In the genomic region with DNA sequence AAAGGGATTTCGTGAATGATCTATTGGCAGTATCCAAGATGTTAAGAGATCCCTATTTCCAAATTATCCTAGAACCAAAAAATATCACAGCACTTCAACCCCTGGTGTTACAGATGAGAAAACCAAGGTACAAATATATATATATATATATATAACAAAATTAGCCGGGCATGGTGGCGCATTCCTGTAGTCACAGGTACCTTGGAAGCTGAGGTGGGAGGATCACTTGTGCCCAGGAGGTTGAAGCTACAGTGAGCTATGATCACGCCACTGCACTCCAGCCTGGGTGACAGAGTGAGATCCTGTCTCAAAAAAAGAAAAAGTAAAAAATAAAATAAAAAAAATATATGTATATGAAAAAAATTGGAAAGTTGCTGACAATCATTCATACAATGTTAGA, we compare ENCODE assay signal across 8 cellular contexts. TPM values are rescaled to one million over a fixed set of nuclear protein-coding genes. Genes with fewer than 3 reads are reported as not detected.
DNase-seq lines count a peak whose midpoint lies in the region; ATAC-seq, FAIRE-seq and TF ChIP-seq lines count a peak whose summit lies in the region.

No MANE protein-coding gene starts in this region.

- H3K4me3 Mint-ChIP-seq in activated T-cell treated with anti-CD3 and anti-CD28 coated beads, Interleukin-2, amount 50 U/mL, for 72 hours, result peak overlapping the region; percentile 98 to 99
- H3K4me3 Mint-ChIP-seq in astrocyte (ENCODE audit: unreplicated experiment), result peak overlapping the region; percentile 93
- H3K4me3 Mint-ChIP-seq in memory B cell, result peak overlapping the region; percentile 96

- H3K9me3 ChIP-seq in astrocyte (ENCODE audit: insufficient read depth, low read depth, low read length), result no peaks in the 10 kb centered on the region
- no peaks in the 10 kb centered on the region for H3K9me3 ChIP-seq in thyroid gland

- H2AFZ ChIP-seq in astrocyte (ENCODE audit: low read depth, low read length), result peak overlapping the region; percentile 100

- TF ChIP-seq POLR2A in thyroid gland (IDR thresholded peaks at IDR 0.05), result no peak

- no peak for FAIRE-seq in astrocyte (lab: Jason Lieb, UNC)

- H3K36me3 Mint-ChIP-seq in activated T-cell treated with anti-CD3 and anti-CD28 coated beads, Interleukin-2, amount 50 U/mL, for 72 hours (ENCODE audit: insufficient read depth in 2 of 2), result no peaks in the 10 kb centered on the region
- H3K36me3 Mint-ChIP-seq in astrocyte (ENCODE audit: low read depth, unreplicated experiment) (no peaks in the 10 kb centered on the region), memory B cell (peaks cover 7% of the 10 kb centered on the region)

- no peak for ATAC-seq in activated T-cell treated with anti-CD3 and anti-CD28 coated beads, Interleukin-2, amount 50 U/mL, for 72 hours (replicated peaks in 1 of 2)
- ATAC-seq in memory B cell (ENCODE audit: low read depth) (no peak), GM19324 (IDR thresholded peaks at IDR 0.05; ENCODE audit: low FRiP score, unreplicated experiment) (no peak)

- peak overlapping the region; percentile 94 for H3K4me2 ChIP-seq in astrocyte (ENCODE audit: low read length)

- 48 to 50% methylated on average over 4 of the region's 4 CpGs for WGBS in thyroid gland, 2 donors

- H3K4me3 ChIP-seq in astrocyte (ENCODE audit: insufficient read depth, low read depth, low read length) (peak overlapping the region; percentile 98), thyroid gland (replicated peaks in 1 of 3) (no peak overlapping the region)

- peaks cover 68% of the 10 kb centered on the region for H3K4me1 Mint-ChIP-seq in activated T-cell treated with anti-CD3 and anti-CD28 coated beads, Interleukin-2, amount 50 U/mL, for 72 hours (ENCODE audit: low read depth)
- H3K4me1 Mint-ChIP-seq in astrocyte (ENCODE audit: low read depth, unreplicated experiment) (no peaks in the 10 kb centered on the region), memory B cell (peaks cover 33% of the 10 kb centered on the region)

- peak overlapping the region; percentile 99 for H3K9ac ChIP-seq in astrocyte (ENCODE audit: low read length)

- no peaks in the 10 kb centered on the region for H4K20me1 ChIP-seq in astrocyte (ENCODE audit: insufficient read depth, low read length)

- H3K27me3 Mint-ChIP-seq in activated T-cell treated with anti-CD3 and anti-CD28 coated beads, Interleukin-2, amount 50 U/mL, for 72 hours (ENCODE audit: low read depth), result no peaks in the 10 kb centered on the region
- H3K27me3 Mint-ChIP-seq in astrocyte (ENCODE audit: low read depth, unreplicated experiment) (peaks cover 29% of the 10 kb centered on the region), memory B cell (no peaks in the 10 kb centered on the region)

- DNase-seq in activated T-cell treated with anti-CD3 and anti-CD28 coated beads, Interleukin-2, amount 50 U/mL, for 72 hours, result no peak
- DNase-seq in activated T-cell treated with anti-CD3 and anti-CD28 coated beads for 4 hours (no peak), astrocyte (ENCODE audit: low read depth) (no peak), memory B cell (ENCODE audit: low spot score in 2 of 2) (no peak), thyroid gland (no peak), cerebellar nuclear complex (lab: John Stamatoyannopoulos, UW) (no peak), GM03348 (ENCODE audit: low spot score) (no peak)

- TF ChIP-seq CTCF in astrocyte (IDR thresholded peaks at IDR 0.05; ENCODE audit: insufficient read depth, low read depth, low read length) (no peak), thyroid gland (IDR thresholded peaks at IDR 0.05) (no peak)

- peak overlapping the region; percentile 100 for H3K27ac Mint-ChIP-seq in activated T-cell treated with anti-CD3 and anti-CD28 coated beads, Interleukin-2, amount 50 U/mL, for 72 hours
- peak overlapping the region; percentile 99 for H3K27ac Mint-ChIP-seq in astrocyte (ENCODE audit: unreplicated experiment)
- peak overlapping the region; percentile 99 for H3K27ac Mint-ChIP-seq in memory B cell

- intact Hi-C loops in thyroid gland (cut with DNase I), result loop anchor here (5.0 kb wide), 1 partner anchor 55 kb away; no protein-coding TSS in a partner anchor

- H3K27ac ChIP-seq in astrocyte (ENCODE audit: low read depth, low read length) (peak overlapping the region; percentile 99), thyroid gland (peak overlapping the region; percentile 92 to 96 (median 96))

- H3K9me3 Mint-ChIP-seq in activated T-cell treated with anti-CD3 and anti-CD28 coated beads, Interleukin-2, amount 50 U/mL, for 72 hours, result no peaks in the 10 kb centered on the region
- H3K9me3 Mint-ChIP-seq in astrocyte (ENCODE audit: unreplicated experiment) (no peaks in the 10 kb centered on the region), memory B cell (no peaks in the 10 kb centered on the region)

- H3K36me3 ChIP-seq in astrocyte (ENCODE audit: insufficient read depth, low read length), result no peaks in the 10 kb centered on the region
- peaks cover 0 to 9% of the 10 kb centered on the region in 2 donors for H3K36me3 ChIP-seq in thyroid gland

- H3K27me3 ChIP-seq in astrocyte (ENCODE audit: insufficient read depth, low read length) (no peaks in the 10 kb centered on the region), thyroid gland (no peaks in the 10 kb centered on the region)

- no peaks in the 10 kb centered on the region for H3K4me1 ChIP-seq in astrocyte (ENCODE audit: insufficient read depth, low read length)
- peaks cover 11 to 18% of the 10 kb centered on the region in 2 donors for H3K4me1 ChIP-seq in thyroid gland

- H3K79me2 ChIP-seq in astrocyte (ENCODE audit: insufficient read depth, low read length), result peaks cover 7% of the 10 kb centered on the region

RNA-seq across cellular contexts. Expression of gene CLN3, which starts 0.6 kb away (rescaled TPM):
- 10 to 100 TPM; 22.4 to 30.1 TPM for total RNA-seq in activated T-cell treated with anti-CD3 and anti-CD28 coated beads, Interleukin-2, amount 50 U/mL, for 72 hours
- 23.0 and 26.0 TPM in 2 replicates for total RNA-seq in astrocyte
- 10 to 100 TPM; 32.5 to 80.9 (median 50.3) TPM for total RNA-seq in thyroid gland

RNA-seq across cellular contexts. Expression of gene APOBR, which starts 1.9 kb away (rescaled TPM):
- total RNA-seq in activated T-cell treated with anti-CD3 and anti-CD28 coated beads, Interleukin-2, amount 50 U/mL, for 72 hours, result 1 to 10 TPM; 2.7 to 3.2 TPM
- total RNA-seq in astrocyte (not detected in 2 replicates), thyroid gland (1 to 10 TPM in 2 of 4 donors, under 1 TPM in 2; 0.42 to 1.1 (median 0.78) TPM)

RNA-seq across cellular contexts. Expression of gene IL27, which starts 14.1 kb away (rescaled TPM):
- not detected for total RNA-seq in activated T-cell treated with anti-CD3 and anti-CD28 coated beads, Interleukin-2, amount 50 U/mL, for 72 hours
- total RNA-seq in astrocyte, result not detected in 2 replicates
- under 1 TPM in 1 of 4 donors, not detected in 3; 0.45 TPM for total RNA-seq in thyroid gland

RNA-seq across cellular contexts. Expression of gene NPIPB7, which starts 20.4 kb away (rescaled TPM):
- under 1 TPM in 1 of 2 donors, not detected in 1; 0.48 TPM for total RNA-seq in activated T-cell treated with anti-CD3 and anti-CD28 coated beads, Interleukin-2, amount 50 U/mL, for 72 hours
- total RNA-seq in astrocyte, result not detected in 2 replicates
- total RNA-seq in thyroid gland, result not detected

RNA-seq across cellular contexts. Expression of gene NUPR1, which starts 46.3 kb away (rescaled TPM):
- not detected for total RNA-seq in activated T-cell treated with anti-CD3 and anti-CD28 coated beads, Interleukin-2, amount 50 U/mL, for 72 hours
- total RNA-seq in astrocyte, result 3.8 and 9.5 TPM in 2 replicates
- 1,000 to 10,000 TPM in 1 of 4 donors, 100 to 1,000 TPM in 2, 10 to 100 TPM in 1; 53.3 to 1,103 (median 535) TPM for total RNA-seq in thyroid gland
